In the genomic region with DNA sequence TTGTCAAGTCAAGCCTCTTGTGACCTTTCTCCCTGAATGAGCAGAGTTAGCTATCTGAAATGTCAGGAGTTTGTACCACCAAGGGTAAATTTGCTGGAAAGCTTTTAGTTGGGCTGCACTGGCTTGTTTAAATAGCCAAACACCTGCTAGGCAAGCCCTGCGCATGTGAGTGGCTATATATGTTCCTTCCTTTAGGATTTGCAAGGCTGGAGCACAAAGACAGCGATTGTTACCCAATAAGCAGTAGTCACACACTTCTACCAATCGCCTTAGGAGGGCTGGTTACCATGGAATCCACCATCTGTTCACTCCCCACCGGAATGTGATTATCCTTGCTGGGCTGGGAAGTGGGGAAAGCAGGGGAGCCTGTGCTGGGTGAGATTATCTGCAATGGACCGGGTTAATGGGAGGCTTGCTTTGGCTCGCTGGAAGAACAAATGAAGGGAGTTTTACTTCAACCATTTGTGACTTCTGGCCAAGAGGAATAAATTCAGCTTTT, we compare ENCODE assay signal across 1 cellular context.
TF ChIP-seq lines count a peak whose summit lies in the region.

No MANE protein-coding gene starts in this region.

TF ChIP-seq in HepG2, 621 proteins besides CTCF, POLR2A, EP300 and RAD21 (continued from another document and continues in another):
- TF ChIP-seq, protein P1, sequence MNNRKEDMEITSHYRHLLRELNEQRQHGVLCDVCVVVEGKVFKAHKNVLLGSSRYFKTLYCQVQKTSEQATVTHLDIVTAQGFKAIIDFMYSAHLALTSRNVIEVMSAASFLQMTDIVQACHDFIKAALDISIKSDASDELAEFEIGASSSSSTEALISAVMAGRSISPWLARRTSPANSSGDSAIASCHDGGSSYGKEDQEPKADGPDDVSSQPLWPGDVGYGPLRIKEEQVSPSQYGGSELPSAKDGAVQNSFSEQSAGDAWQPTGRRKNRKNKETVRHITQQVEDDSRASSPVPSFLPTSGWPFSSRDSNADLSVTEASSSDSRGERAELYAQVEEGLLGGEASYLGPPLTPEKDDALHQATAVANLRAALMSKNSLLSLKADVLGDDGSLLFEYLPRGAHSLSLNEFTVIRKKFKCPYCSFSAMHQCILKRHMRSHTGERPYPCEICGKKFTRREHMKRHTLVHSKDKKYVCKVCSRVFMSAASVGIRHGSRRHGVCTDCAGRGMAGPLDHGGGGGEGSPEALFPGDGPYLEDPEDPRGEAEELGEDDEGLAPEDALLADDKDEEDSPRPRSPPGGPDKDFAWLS (CRISPR knock-in tag; IDR thresholded peaks at IDR 0.05; ENCODE audit: borderline replicate concordance), result no peak
- TF ChIP-seq ZNF850 (CRISPR knock-in tag; conservative IDR thresholded peaks at IDR 0.05) (no peak), SCMH1 (CRISPR knock-in tag; IDR thresholded peaks at IDR 0.05; ENCODE audit: borderline replicate concordance) (no peak), ZNF547 (CRISPR knock-in tag; IDR thresholded peaks at IDR 0.05) (no peak), NFYB (CRISPR knock-in tag; IDR thresholded peaks at IDR 0.05) (peak; percentile 65), HMG20A (CRISPR knock-in tag; IDR thresholded peaks at IDR 0.05; ENCODE audit: borderline replicate concordance) (peak; percentile 44; the same call in 1 of the 2 replicates), EZH2 (conservative IDR thresholded peaks at IDR 0.05; ENCODE audit: low read depth, low read length) (no peak), MZF1 (CRISPR knock-in tag; IDR thresholded peaks at IDR 0.05; ENCODE audit: borderline replicate concordance) (no peak), CC2D1A (CRISPR knock-in tag; IDR thresholded peaks at IDR 0.05) (no peak), NKX3-1 (CRISPR knock-in tag; IDR thresholded peaks at IDR 0.05) (no peak), HES4 (CRISPR knock-in tag; IDR thresholded peaks at IDR 0.05; ENCODE audit: borderline replicate concordance) (no peak), KLF11 (CRISPR knock-in tag; IDR thresholded peaks at IDR 0.05) (no peak), ZNF558 (CRISPR knock-in tag; IDR thresholded peaks at IDR 0.05; ENCODE audit: borderline replicate concordance) (no peak), ZNF350 (CRISPR knock-in tag; IDR thresholded peaks at IDR 0.05; ENCODE audit: borderline replicate concordance, low read depth) (no peak), RARG (CRISPR knock-in tag; IDR thresholded peaks at IDR 0.05; ENCODE audit: low read depth) (no peak), ZSCAN30 (CRISPR knock-in tag; IDR thresholded peaks at IDR 0.05) (no peak), ZBTB3 (CRISPR knock-in tag; IDR thresholded peaks at IDR 0.05; ENCODE audit: borderline replicate concordance, low read depth) (no peak), HNRNPL (IDR thresholded peaks at IDR 0.05; ENCODE audit: low read depth, low read length) (no peak), ZNF441 (CRISPR knock-in tag; IDR thresholded peaks at IDR 0.05; ENCODE audit: borderline replicate concordance) (no peak), NFYC (CRISPR knock-in tag; IDR thresholded peaks at IDR 0.05) (peak; percentile 64), CHD4 (IDR thresholded peaks at IDR 0.05; ENCODE audit: borderline replicate concordance, low read length) (no peak), FLYWCH1 (CRISPR knock-in tag; IDR thresholded peaks at IDR 0.05) (no peak), SMYD3 (CRISPR knock-in tag; IDR thresholded peaks at IDR 0.05) (no peak), SRY (CRISPR knock-in tag; IDR thresholded peaks at IDR 0.05) (no peak), NR1H2 (CRISPR knock-in tag; IDR thresholded peaks at IDR 0.05; ENCODE audit: borderline replicate concordance, low read depth) (no peak), ZBTB1 (CRISPR knock-in tag; IDR thresholded peaks at IDR 0.05; ENCODE audit: borderline replicate concordance) (no peak), KDM3A (CRISPR knock-in tag; IDR thresholded peaks at IDR 0.05; ENCODE audit: low read depth) (no peak), ZNF670 (CRISPR knock-in tag; IDR thresholded peaks at IDR 0.05; ENCODE audit: borderline replicate concordance) (no peak; the same call in 1 of the 2 replicates), AGO1 (IDR thresholded peaks at IDR 0.05; ENCODE audit: low read depth, low read length, poor library complexity, severe bottlenecking) (no peak), ZFP82 (CRISPR knock-in tag; IDR thresholded peaks at IDR 0.05; ENCODE audit: borderline replicate concordance) (no peak), PHB2 (IDR thresholded peaks at IDR 0.05; ENCODE audit: partially characterized antibody) (no peak), NCOA2 (CRISPR knock-in tag; IDR thresholded peaks at IDR 0.05) (peak; percentile 17; the same call in 1 of the 2 replicates), RCOR2 (CRISPR knock-in tag; IDR thresholded peaks at IDR 0.05) (no peak), SUZ12 (IDR thresholded peaks at IDR 0.05; ENCODE audit: low read depth, low read length) (no peak), SOX5 (CRISPR knock-in tag; IDR thresholded peaks at IDR 0.05; ENCODE audit: borderline replicate concordance) (peak; percentile 70; the same call in 1 of the 2 replicates), SP2 (CRISPR knock-in tag; IDR thresholded peaks at IDR 0.05) (no peak), CHCHD3 (CRISPR knock-in tag; IDR thresholded peaks at IDR 0.05) (no peak), SALL2 (CRISPR knock-in tag; IDR thresholded peaks at IDR 0.05) (no peak), HOXA9 (CRISPR knock-in tag; IDR thresholded peaks at IDR 0.05; ENCODE audit: borderline replicate concordance) (no peak)
- TF ChIP-seq, protein P2, sequence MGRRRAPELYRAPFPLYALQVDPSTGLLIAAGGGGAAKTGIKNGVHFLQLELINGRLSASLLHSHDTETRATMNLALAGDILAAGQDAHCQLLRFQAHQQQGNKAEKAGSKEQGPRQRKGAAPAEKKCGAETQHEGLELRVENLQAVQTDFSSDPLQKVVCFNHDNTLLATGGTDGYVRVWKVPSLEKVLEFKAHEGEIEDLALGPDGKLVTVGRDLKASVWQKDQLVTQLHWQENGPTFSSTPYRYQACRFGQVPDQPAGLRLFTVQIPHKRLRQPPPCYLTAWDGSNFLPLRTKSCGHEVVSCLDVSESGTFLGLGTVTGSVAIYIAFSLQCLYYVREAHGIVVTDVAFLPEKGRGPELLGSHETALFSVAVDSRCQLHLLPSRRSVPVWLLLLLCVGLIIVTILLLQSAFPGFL (CRISPR knock-in tag; IDR thresholded peaks at IDR 0.05), result no peak
- TF ChIP-seq, protein P3, sequence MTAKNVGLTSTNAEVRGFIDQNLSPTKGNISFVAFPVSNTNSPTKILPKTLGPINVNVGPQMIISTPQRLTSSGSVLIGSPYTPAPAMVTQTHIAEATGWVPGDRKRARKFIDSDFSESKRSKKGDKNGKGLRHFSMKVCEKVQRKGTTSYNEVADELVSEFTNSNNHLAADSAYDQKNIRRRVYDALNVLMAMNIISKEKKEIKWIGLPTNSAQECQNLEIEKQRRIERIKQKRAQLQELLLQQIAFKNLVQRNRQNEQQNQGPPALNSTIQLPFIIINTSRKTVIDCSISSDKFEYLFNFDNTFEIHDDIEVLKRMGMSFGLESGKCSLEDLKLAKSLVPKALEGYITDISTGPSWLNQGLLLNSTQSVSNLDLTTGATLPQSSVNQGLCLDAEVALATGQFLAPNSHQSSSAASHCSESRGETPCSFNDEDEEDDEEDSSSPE (CRISPR knock-in tag; IDR thresholded peaks at IDR 0.05), result no peak
- TF ChIP-seq, protein P4, sequence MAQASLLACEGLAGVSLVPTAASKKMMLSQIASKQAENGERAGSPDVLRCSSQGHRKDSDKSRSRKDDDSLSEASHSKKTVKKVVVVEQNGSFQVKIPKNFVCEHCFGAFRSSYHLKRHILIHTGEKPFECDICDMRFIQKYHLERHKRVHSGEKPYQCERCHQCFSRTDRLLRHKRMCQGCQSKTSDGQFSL (CRISPR knock-in tag; IDR thresholded peaks at IDR 0.05), result no peak
- TF ChIP-seq, protein P5, sequence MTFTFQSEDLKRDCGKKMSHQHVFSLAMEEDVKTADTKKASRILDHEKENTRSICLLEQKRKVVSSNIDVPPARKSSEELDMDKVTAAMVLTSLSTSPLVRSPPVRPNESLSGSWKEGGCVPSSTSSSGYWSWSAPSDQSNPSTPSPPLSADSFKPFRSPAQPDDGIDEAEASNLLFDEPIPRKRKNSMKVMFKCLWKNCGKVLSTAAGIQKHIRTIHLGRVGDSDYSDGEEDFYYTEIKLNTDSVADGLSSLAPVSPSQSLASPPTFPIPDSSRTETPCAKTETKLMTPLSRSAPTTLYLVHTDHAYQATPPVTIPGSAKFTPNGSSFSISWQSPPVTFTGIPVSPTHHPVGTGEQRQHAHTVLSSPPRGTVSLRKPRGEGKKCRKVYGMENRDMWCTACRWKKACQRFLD (CRISPR knock-in tag; IDR thresholded peaks at IDR 0.05; ENCODE audit: borderline replicate concordance), result no peak; the same call in 1 of the 2 replicates
- TF ChIP-seq, protein P6, sequence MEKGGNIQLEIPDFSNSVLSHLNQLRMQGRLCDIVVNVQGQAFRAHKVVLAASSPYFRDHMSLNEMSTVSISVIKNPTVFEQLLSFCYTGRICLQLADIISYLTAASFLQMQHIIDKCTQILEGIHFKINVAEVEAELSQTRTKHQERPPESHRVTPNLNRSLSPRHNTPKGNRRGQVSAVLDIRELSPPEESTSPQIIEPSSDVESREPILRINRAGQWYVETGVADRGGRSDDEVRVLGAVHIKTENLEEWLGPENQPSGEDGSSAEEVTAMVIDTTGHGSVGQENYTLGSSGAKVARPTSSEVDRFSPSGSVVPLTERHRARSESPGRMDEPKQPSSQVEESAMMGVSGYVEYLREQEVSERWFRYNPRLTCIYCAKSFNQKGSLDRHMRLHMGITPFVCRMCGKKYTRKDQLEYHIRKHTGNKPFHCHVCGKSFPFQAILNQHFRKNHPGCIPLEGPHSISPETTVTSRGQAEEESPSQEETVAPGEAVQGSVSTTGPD (CRISPR knock-in tag; IDR thresholded peaks at IDR 0.05), result no peak
- TF ChIP-seq, protein P7, sequence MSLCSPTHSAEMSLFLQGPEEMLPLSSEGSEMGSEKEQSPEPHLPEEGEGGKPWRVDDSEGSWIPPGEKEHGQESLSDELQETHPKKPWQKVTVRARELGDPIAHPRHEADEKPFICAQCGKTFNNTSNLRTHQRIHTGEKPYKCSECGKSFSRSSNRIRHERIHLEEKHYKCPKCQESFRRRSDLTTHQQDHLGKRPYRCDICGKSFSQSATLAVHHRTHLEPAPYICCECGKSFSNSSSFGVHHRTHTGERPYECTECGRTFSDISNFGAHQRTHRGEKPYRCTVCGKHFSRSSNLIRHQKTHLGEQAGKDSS (CRISPR knock-in tag; IDR thresholded peaks at IDR 0.05; ENCODE audit: borderline replicate concordance, low read depth), result no peak
- TF ChIP-seq, protein P8, sequence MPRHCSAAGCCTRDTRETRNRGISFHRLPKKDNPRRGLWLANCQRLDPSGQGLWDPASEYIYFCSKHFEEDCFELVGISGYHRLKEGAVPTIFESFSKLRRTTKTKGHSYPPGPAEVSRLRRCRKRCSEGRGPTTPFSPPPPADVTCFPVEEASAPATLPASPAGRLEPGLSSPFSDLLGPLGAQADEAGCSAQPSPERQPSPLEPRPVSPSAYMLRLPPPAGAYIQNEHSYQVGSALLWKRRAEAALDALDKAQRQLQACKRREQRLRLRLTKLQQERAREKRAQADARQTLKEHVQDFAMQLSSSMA (CRISPR knock-in tag; IDR thresholded peaks at IDR 0.05), result no peak
- TF ChIP-seq, protein P9, sequence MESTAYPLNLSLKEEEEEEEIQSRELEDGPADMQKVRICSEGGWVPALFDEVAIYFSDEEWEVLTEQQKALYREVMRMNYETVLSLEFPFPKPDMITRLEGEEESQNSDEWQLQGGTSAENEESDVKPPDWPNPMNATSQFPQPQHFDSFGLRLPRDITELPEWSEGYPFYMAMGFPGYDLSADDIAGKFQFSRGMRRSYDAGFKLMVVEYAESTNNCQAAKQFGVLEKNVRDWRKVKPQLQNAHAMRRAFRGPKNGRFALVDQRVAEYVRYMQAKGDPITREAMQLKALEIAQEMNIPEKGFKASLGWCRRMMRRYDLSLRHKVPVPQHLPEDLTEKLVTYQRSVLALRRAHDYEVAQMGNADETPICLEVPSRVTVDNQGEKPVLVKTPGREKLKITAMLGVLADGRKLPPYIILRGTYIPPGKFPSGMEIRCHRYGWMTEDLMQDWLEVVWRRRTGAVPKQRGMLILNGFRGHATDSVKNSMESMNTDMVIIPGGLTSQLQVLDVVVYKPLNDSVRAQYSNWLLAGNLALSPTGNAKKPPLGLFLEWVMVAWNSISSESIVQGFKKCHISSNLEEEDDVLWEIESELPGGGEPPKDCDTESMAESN (CRISPR knock-in tag; conservative IDR thresholded peaks at IDR 0.05), result no peak
- TF ChIP-seq, protein P10, sequence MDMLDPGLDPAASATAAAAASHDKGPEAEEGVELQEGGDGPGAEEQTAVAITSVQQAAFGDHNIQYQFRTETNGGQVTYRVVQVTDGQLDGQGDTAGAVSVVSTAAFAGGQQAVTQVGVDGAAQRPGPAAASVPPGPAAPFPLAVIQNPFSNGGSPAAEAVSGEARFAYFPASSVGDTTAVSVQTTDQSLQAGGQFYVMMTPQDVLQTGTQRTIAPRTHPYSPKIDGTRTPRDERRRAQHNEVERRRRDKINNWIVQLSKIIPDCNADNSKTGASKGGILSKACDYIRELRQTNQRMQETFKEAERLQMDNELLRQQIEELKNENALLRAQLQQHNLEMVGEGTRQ (IDR thresholded peaks at IDR 0.05; ENCODE audit: low read depth, low read length), result no peak
- TF ChIP-seq, protein P10 (CRISPR knock-in tag; IDR thresholded peaks at IDR 0.05; ENCODE audit: borderline replicate concordance), result no peak; the same call in 1 of the 2 replicates
- TF ChIP-seq, protein P11, sequence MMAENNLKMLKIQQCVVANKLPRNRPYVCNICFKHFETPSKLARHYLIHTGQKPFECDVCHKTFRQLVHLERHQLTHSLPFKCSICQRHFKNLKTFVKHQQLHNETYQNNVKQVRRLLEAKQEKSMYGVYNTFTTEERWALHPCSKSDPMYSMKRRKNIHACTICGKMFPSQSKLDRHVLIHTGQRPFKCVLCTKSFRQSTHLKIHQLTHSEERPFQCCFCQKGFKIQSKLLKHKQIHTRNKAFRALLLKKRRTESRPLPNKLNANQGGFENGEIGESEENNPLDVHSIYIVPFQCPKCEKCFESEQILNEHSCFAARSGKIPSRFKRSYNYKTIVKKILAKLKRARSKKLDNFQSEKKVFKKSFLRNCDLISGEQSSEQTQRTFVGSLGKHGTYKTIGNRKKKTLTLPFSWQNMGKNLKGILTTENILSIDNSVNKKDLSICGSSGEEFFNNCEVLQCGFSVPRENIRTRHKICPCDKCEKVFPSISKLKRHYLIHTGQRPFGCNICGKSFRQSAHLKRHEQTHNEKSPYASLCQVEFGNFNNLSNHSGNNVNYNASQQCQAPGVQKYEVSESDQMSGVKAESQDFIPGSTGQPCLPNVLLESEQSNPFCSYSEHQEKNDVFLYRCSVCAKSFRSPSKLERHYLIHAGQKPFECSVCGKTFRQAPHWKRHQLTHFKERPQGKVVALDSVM (CRISPR knock-in tag; IDR thresholded peaks at IDR 0.05), result no peak
- TF ChIP-seq, protein P12, sequence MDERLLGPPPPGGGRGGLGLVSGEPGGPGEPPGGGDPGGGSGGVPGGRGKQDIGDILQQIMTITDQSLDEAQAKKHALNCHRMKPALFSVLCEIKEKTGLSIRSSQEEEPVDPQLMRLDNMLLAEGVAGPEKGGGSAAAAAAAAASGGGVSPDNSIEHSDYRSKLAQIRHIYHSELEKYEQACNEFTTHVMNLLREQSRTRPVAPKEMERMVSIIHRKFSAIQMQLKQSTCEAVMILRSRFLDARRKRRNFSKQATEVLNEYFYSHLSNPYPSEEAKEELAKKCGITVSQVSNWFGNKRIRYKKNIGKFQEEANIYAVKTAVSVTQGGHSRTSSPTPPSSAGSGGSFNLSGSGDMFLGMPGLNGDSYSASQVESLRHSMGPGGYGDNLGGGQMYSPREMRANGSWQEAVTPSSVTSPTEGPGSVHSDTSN (CRISPR knock-in tag; IDR thresholded peaks at IDR 0.05), result no peak
